1 cellular context compared by ENCODE assay signal in genomic region chr19:49468199-49468598, GRCh38.
TF ChIP-seq lines count a peak whose summit lies in the region.

No MANE protein-coding gene starts in this region.

TF ChIP-seq in HepG2, 621 proteins besides CTCF, POLR2A, EP300 and RAD21:
- TF ChIP-seq ZFY (CRISPR knock-in tag; IDR thresholded peaks at IDR 0.05): no peak
- no peak for TF ChIP-seq SAP130 (CRISPR knock-in tag; IDR thresholded peaks at IDR 0.05; ENCODE audit: low read depth)
- no peak for TF ChIP-seq LCORL (IDR thresholded peaks at IDR 0.05)
- no peak for TF ChIP-seq LCORL (CRISPR knock-in tag; IDR thresholded peaks at IDR 0.05)
- TF ChIP-seq ZSCAN30 (CRISPR knock-in tag; IDR thresholded peaks at IDR 0.05): no peak
- no peak for TF ChIP-seq TP53 (CRISPR knock-in tag; conservative IDR thresholded peaks at IDR 0.05)
- no peak for TF ChIP-seq NAIF1 (CRISPR knock-in tag; IDR thresholded peaks at IDR 0.05; ENCODE audit: borderline replicate concordance)
- TF ChIP-seq FLYWCH1 (CRISPR knock-in tag; IDR thresholded peaks at IDR 0.05): no peak
- TF ChIP-seq RBFOX2 (IDR thresholded peaks at IDR 0.05; ENCODE audit: low read depth, low read length): 0 out of 2 replicates have a peak, but pooled peaks have one; percentile 17
